19 cellular contexts compared by ENCODE assay signal in genomic region chr16:70156207-70156978, GRCh38. TPM values are rescaled to one million over a fixed set of nuclear protein-coding genes. Genes with fewer than 3 reads are reported as not detected.
A peak's percentile ranks its signal among the peaks of the same experiment; 100 is the strongest.
DNase-seq lines count a peak whose midpoint lies in the region; ATAC-seq and TF ChIP-seq lines count a peak whose summit lies in the region.
"Had no signal": no experiment of that assay in that cellular context is flagged by ENCODE, and none has a peak within 500 bp of the region (broad histone marks: within the 10 kb centered on the region; RNA-seq: fewer than 3 reads in every experiment).

No MANE protein-coding gene starts in this region.

- H3K36me3 ChIP-seq in esophagus muscularis mucosa, result peaks cover 95 to 100% (median 100%) of the 10 kb centered on the region in 4 donors
- peaks cover 12% of the 10 kb centered on the region for H3K36me3 ChIP-seq in Caco-2 (ENCODE audit: control insufficient read depth, insufficient read depth, low read length)

- ATAC-seq in sciatic nerve, result no peak
- ATAC-seq: left ventricle myocardium superior, WTC11 had no signal

- H3K4me1 ChIP-seq in esophagus muscularis mucosa, result no peaks in the 10 kb centered on the region
- peaks cover 29% of the 10 kb centered on the region for H3K4me1 ChIP-seq in Caco-2
- H3K4me1 ChIP-seq: HAP-1 had no signal

- no peaks in the 10 kb centered on the region for H3K27me3 Mint-ChIP-seq in activated naive CD4-positive, alpha-beta T cell treated with anti-CD3 and anti-CD28 coated beads for 36 hours (ENCODE audit: low read depth)
- no peaks in the 10 kb centered on the region for H3K27me3 Mint-ChIP-seq in activated naive CD4-positive, alpha-beta T cell treated with anti-CD3 and anti-CD28 coated beads, Interleukin-2, amount 10 ng/mL, durations not matched to agents 7 days and 5 days
- no peaks in the 10 kb centered on the region for H3K27me3 Mint-ChIP-seq in Caco-2 (ENCODE audit: insufficient read depth, unreplicated experiment)
- H3K27me3 Mint-ChIP-seq: activated CD4-positive, alpha-beta memory T cell treated with anti-CD3 and anti-CD28 coated beads for 36 hours; brain had no signal

- no peak for TF ChIP-seq POLR2A in esophagus muscularis mucosa (IDR thresholded peaks at IDR 0.05; ENCODE audit: low read depth)

- no peak overlapping the region for H3K27ac ChIP-seq in esophagus muscularis mucosa (replicated peaks in 1 of 4)

- DNase-seq in activated naive CD4-positive, alpha-beta T cell treated with anti-CD3 and anti-CD28 coated beads for 36 hours, result no peak
- DNase-seq in activated naive CD4-positive, alpha-beta T cell treated with anti-CD3 and anti-CD28 coated beads, Interleukin-2, amount 10 ng/mL, durations not matched to agents 7 days and 5 days, result no peak
- DNase-seq in GM20000 (ENCODE audit: low spot score) (peak; percentile 14), esophagus muscularis mucosa (ENCODE audit: extremely low spot score) (peak; percentile 91), sciatic nerve (ENCODE audit: low spot score) (peak; percentile 51), HT-29 (ENCODE audit: low spot score) (no peak), NOMO-1 treated with dmso at 0.1 percent for 144 hours (lab: John Stamatoyannopoulos, UW; ENCODE audit: unreplicated experiment) (no peak), Caco-2 (no peak)
- DNase-seq: activated CD4-positive, alpha-beta memory T cell treated with anti-CD3 and anti-CD28 coated beads for 36 hours; DMS 273 treated with DMSO at 0.1 percent for 48 hours; left ventricle myocardium superior; NCI-H1417; NCI-H510A treated with DMSO at 0.1 percent for 48 hours had no signal

- H3K4me3 ChIP-seq in esophagus muscularis mucosa (no peak overlapping the region), Caco-2 (ENCODE audit: low read depth, low read length) (no peak overlapping the region)
- H3K4me3 ChIP-seq: HAP-1 had no signal

- H3K27ac Mint-ChIP-seq in activated naive CD4-positive, alpha-beta T cell treated with anti-CD3 and anti-CD28 coated beads for 36 hours, result peak overlapping the region; percentile 9
- no peak overlapping the region for H3K27ac Mint-ChIP-seq in activated naive CD4-positive, alpha-beta T cell treated with anti-CD3 and anti-CD28 coated beads, Interleukin-2, amount 10 ng/mL, durations not matched to agents 7 days and 5 days
- no peak overlapping the region for H3K27ac Mint-ChIP-seq in Caco-2 (ENCODE audit: unreplicated experiment)
- H3K27ac Mint-ChIP-seq: activated CD4-positive, alpha-beta memory T cell treated with anti-CD3 and anti-CD28 coated beads for 36 hours had no signal

- CTCF ChIA-PET in activated naive CD4-positive, alpha-beta T cell treated with anti-CD3 and anti-CD28 coated beads for 36 hours (lab: Charles Lee), result no interaction called here
- CTCF ChIA-PET in activated naive CD4-positive, alpha-beta T cell treated with anti-CD3 and anti-CD28 coated beads, Interleukin-2, amount 10 ng/mL, durations not matched to agents 7 days and 5 days (lab: Charles Lee), result interaction anchor here (1.1 to 1.2 kb wide), 2 partner anchors 9 to 111 kb away, joined by 3 to 5 read pairs; no protein-coding TSS in a partner anchor
- CTCF ChIA-PET in Caco-2 (lab: Charles Lee), result no interaction called here

- TF ChIP-seq CTCF in GM20000 (IDR thresholded peaks at IDR 0.05; ENCODE audit: extremely low read depth, missing control alignments) (no peak), esophagus muscularis mucosa (IDR thresholded peaks at IDR 0.05) (no peak), Caco-2 (IDR thresholded peaks at IDR 0.05; ENCODE audit: insufficient read depth in 1 of 2, low read depth in 1 of 2, low read length in 1 of 2, severe bottlenecking in 1 of 2, unreplicated experiment in 1 of 2) (no peak)

- BruUV-seq in Caco-2 (replicated peaks; lab: Mats Ljungman, UMichigan), result no TSS peak

- TF ChIP-seq EP300 in esophagus muscularis mucosa (IDR thresholded peaks at IDR 0.05), result no peak

- H3K9me3 ChIP-seq in esophagus muscularis mucosa (no peaks in the 10 kb centered on the region), Caco-2 (no peaks in the 10 kb centered on the region)
- H3K9me3 ChIP-seq: HAP-1 had no signal

- no peaks in the 10 kb centered on the region for H3K9me3 Mint-ChIP-seq in activated naive CD4-positive, alpha-beta T cell treated with anti-CD3 and anti-CD28 coated beads for 36 hours
- H3K9me3 Mint-ChIP-seq in activated naive CD4-positive, alpha-beta T cell treated with anti-CD3 and anti-CD28 coated beads, Interleukin-2, amount 10 ng/mL, durations not matched to agents 7 days and 5 days, result no peaks in the 10 kb centered on the region
- H3K9me3 Mint-ChIP-seq in Caco-2 (ENCODE audit: unreplicated experiment), result no peaks in the 10 kb centered on the region
- H3K9me3 Mint-ChIP-seq: activated CD4-positive, alpha-beta memory T cell treated with anti-CD3 and anti-CD28 coated beads for 36 hours; brain; WTC11 had no signal

- no peaks in the 10 kb centered on the region for H3K27me3 ChIP-seq in esophagus muscularis mucosa
- no peaks in the 10 kb centered on the region for H3K27me3 ChIP-seq in Caco-2 (replicated peaks; ENCODE audit: control insufficient read depth, insufficient read depth, low read length)

- H3K4me1 Mint-ChIP-seq in activated naive CD4-positive, alpha-beta T cell treated with anti-CD3 and anti-CD28 coated beads for 36 hours (ENCODE audit: low read depth), result no peaks in the 10 kb centered on the region
- H3K4me1 Mint-ChIP-seq in activated naive CD4-positive, alpha-beta T cell treated with anti-CD3 and anti-CD28 coated beads, Interleukin-2, amount 10 ng/mL, durations not matched to agents 7 days and 5 days, result peaks cover 3% of the 10 kb centered on the region
- peaks cover 35% of the 10 kb centered on the region for H3K4me1 Mint-ChIP-seq in Caco-2 (ENCODE audit: low read depth, unreplicated experiment)
- H3K4me1 Mint-ChIP-seq: brain, CD14-positive monocyte, WTC11 had no signal

- H3K4me3 Mint-ChIP-seq in activated naive CD4-positive, alpha-beta T cell treated with anti-CD3 and anti-CD28 coated beads for 36 hours, result no peak overlapping the region
- H3K4me3 Mint-ChIP-seq in activated naive CD4-positive, alpha-beta T cell treated with anti-CD3 and anti-CD28 coated beads, Interleukin-2, amount 10 ng/mL, durations not matched to agents 7 days and 5 days, result no peak overlapping the region
- no peak overlapping the region for H3K4me3 Mint-ChIP-seq in Caco-2 (ENCODE audit: unreplicated experiment)
- H3K4me3 Mint-ChIP-seq: activated CD4-positive, alpha-beta memory T cell treated with anti-CD3 and anti-CD28 coated beads for 36 hours; brain; CD14-positive monocyte; WTC11 had no signal

- WGBS in esophagus muscularis mucosa, result 91% methylated on average over 29 of the region's 29 CpGs

- POLR2A ChIA-PET in Caco-2 (lab: Charles Lee), result no interaction called here

- intact Hi-C loops in activated naive CD4-positive, alpha-beta T cell treated with anti-CD3 and anti-CD28 coated beads for 36 hours (cut with micrococcal nuclease), result no loop called here
- intact Hi-C loops in esophagus muscularis mucosa (cut with DNase I) (no loop called here), sciatic nerve (cut with DNase I) (no loop called here), Caco-2 (cut with micrococcal nuclease; ENCODE audit: unreplicated experiment) (no loop called here)

- H3K36me3 Mint-ChIP-seq in activated naive CD4-positive, alpha-beta T cell treated with anti-CD3 and anti-CD28 coated beads for 36 hours (ENCODE audit: low read depth), result peaks cover 21% of the 10 kb centered on the region
- peaks cover 39% of the 10 kb centered on the region for H3K36me3 Mint-ChIP-seq in activated naive CD4-positive, alpha-beta T cell treated with anti-CD3 and anti-CD28 coated beads, Interleukin-2, amount 10 ng/mL, durations not matched to agents 7 days and 5 days
- H3K36me3 Mint-ChIP-seq in Caco-2 (ENCODE audit: insufficient read depth, unreplicated experiment), result peaks cover 55% of the 10 kb centered on the region

RNA-seq across cellular contexts. Expression of gene CLEC18C, which starts 17.2 kb away (rescaled TPM):
- under 1 TPM; 0.27 to 0.31 TPM for total RNA-seq in activated naive CD4-positive, alpha-beta T cell treated with anti-CD3 and anti-CD28 coated beads for 36 hours
- under 1 TPM in 1 of 4 donors, not detected in 3; 0.58 TPM for total RNA-seq in esophagus muscularis mucosa
- 0.58 TPM for total RNA-seq in sciatic nerve
- total RNA-seq in HT-29 (2014; rRNA removed; shearing (Covaris generic)), result 0.33 and 0.76 TPM in 2 replicates
- 0.50 TPM in 1 of 2 replicates, not detected in the other for total RNA-seq in Caco-2 (2022)
- total RNA-seq: activated CD4-positive, alpha-beta memory T cell treated with anti-CD3 and anti-CD28 coated beads for 36 hours; G401; left ventricle myocardium superior; subcutaneous adipose tissue had no signal

RNA-seq across cellular contexts. Expression of gene PDPR, which starts 42.3 kb away (rescaled TPM):
- total RNA-seq in activated naive CD4-positive, alpha-beta T cell treated with anti-CD3 and anti-CD28 coated beads for 36 hours, result 10 to 100 TPM; 12.8 to 14.3 TPM
- total RNA-seq in esophagus muscularis mucosa (10 to 100 TPM; 19.1 to 31.8 (median 27.4) TPM), sciatic nerve (35.7 TPM), Caco-2 (2022) (40.2 and 42.9 TPM in 2 replicates)
- 10.4 and 13.7 TPM in 2 replicates for total RNA-seq in HT-29 (2014; rRNA removed; shearing (Covaris generic))

Comparison
In these comparisons a context has a peak if more than half of its experiments do, and no peak if none do; other contexts are left out.
1. DNase-seq: peak in GM20000 (single experiment), esophagus muscularis mucosa (single experiment) and sciatic nerve (single experiment); none in activated naive CD4-positive, alpha-beta T cell treated with anti-CD3 and anti-CD28 coated beads for 36 hours (single experiment), activated naive CD4-positive, alpha-beta T cell treated with anti-CD3 and anti-CD28 coated beads, Interleukin-2, amount 10 ng/mL, durations not matched to agents 7 days and 5 days (single experiment), HT-29 (single experiment), NOMO-1 treated with dmso at 0.1 percent for 144 hours (single experiment) and Caco-2 (0 of 2).